In genomic region chr5:93915142-93915553, GRCh38 we compare ENCODE assay signal across 9 cellular contexts.
DNase-seq lines count a peak whose midpoint lies in the region; ATAC-seq, FAIRE-seq and TF ChIP-seq lines count a peak whose summit lies in the region.
"Had no signal": no experiment of that assay in that cellular context is flagged by ENCODE, and none has a peak within 500 bp of the region (broad histone marks: within the 10 kb centered on the region; RNA-seq: fewer than 3 reads in every experiment).

No MANE protein-coding gene starts in this region.

- H3K4me1 Mint-ChIP-seq in CD4-positive, CD25-positive, alpha-beta regulatory T cell = peaks cover 0 to 5% (median 0%) of the 10 kb centered on the region in 4 donors

- TF ChIP-seq CTCF in LNCAP (IDR thresholded peaks at IDR 0.05) (peak; percentile 66), WI38 (IDR thresholded peaks at IDR 0.05; ENCODE audit: low read depth, low read length) (peak; percentile 11; the same call in 1 of the 2 replicates), uterus (IDR thresholded peaks at IDR 0.05) (peak in 3 of 4 experiments; percentile 40 to 51 (median 42))

- no peaks in the 10 kb centered on the region for H3K4me1 ChIP-seq in CD4-positive, CD25-positive, alpha-beta regulatory T cell (ENCODE audit: control insufficient read depth, insufficient read depth, low read length, poor library complexity, severe bottlenecking)
- no peaks in the 10 kb centered on the region for H3K4me1 ChIP-seq in uterus

- peaks cover 6% of the 10 kb centered on the region for H3K36me3 Mint-ChIP-seq in CD4-positive, CD25-positive, alpha-beta regulatory T cell

- intact Hi-C loops in uterus (cut with DNase I; ENCODE audit: low total_unique reads) = no loop called here

- ATAC-seq in CD4-positive, CD25-positive, alpha-beta regulatory T cell (ENCODE audit: low read depth in 2 of 2) = peak in 1 of 2 donors; percentile 42
- ATAC-seq in GM18861 (IDR thresholded peaks at IDR 0.05; ENCODE audit: unreplicated experiment) = peak; percentile 63

- no peak for TF ChIP-seq POLR2A in uterus (IDR thresholded peaks at IDR 0.05)

- H3K9me3 Mint-ChIP-seq in CD4-positive, CD25-positive, alpha-beta regulatory T cell = no peaks in the 10 kb centered on the region

- no peak overlapping the region for H3K4me3 Mint-ChIP-seq in CD4-positive, CD25-positive, alpha-beta regulatory T cell

- H3K27ac ChIP-seq in CD4-positive, CD25-positive, alpha-beta regulatory T cell (ENCODE audit: insufficient read depth, low read length, poor library complexity, severe bottlenecking) = no peak overlapping the region
- no peak overlapping the region for H3K27ac ChIP-seq in uterus
- H3K27ac ChIP-seq: neutrophil had no signal

- no peaks in the 10 kb centered on the region for H3K36me3 ChIP-seq in CD4-positive, CD25-positive, alpha-beta regulatory T cell (ENCODE audit: control insufficient read depth, insufficient read depth, low read length)
- H3K36me3 ChIP-seq in uterus (no peaks in the 10 kb centered on the region), MG63 (no peaks in the 10 kb centered on the region)
- H3K36me3 ChIP-seq: neutrophil had no signal

- peak in 2 of 3 donors; percentile 39 to 64 for DNase-seq in CD4-positive, CD25-positive, alpha-beta regulatory T cell
- DNase-seq in uterus (no peak), MG63 (no peak)
- no peak for DNase-seq in stimulated activated CD4-positive, alpha-beta T cell treated with anti-CD3 and anti-CD28 coated beads, Interleukin-12 subunit alpha, Interleukin-12 subunit beta, amount 100 ng/mL, for 4 hours

- no peak overlapping the region for H3K27ac Mint-ChIP-seq in CD4-positive, CD25-positive, alpha-beta regulatory T cell

- no peaks in the 10 kb centered on the region for H3K27me3 Mint-ChIP-seq in CD4-positive, CD25-positive, alpha-beta regulatory T cell

- FAIRE-seq in islet of Langerhans (lab: Jason Lieb, UNC) = peak; percentile 86

- H3K4me3 ChIP-seq in CD4-positive, CD25-positive, alpha-beta regulatory T cell (ENCODE audit: low read depth, low read length) = no peak overlapping the region
- H3K4me3 ChIP-seq in WI38 (ENCODE audit: low read depth, low read length) (no peak overlapping the region), uterus (no peak overlapping the region), MG63 (no peak overlapping the region)

- H3K9me3 ChIP-seq in CD4-positive, CD25-positive, alpha-beta regulatory T cell (ENCODE audit: control insufficient read depth in 2 of 2, low read length in 2 of 2) = no peaks in the 10 kb centered on the region
- H3K9me3 ChIP-seq in uterus (no peaks in the 10 kb centered on the region), MG63 (no peaks in the 10 kb centered on the region)
- H3K9me3 ChIP-seq: neutrophil had no signal

- H3K27me3 ChIP-seq in CD4-positive, CD25-positive, alpha-beta regulatory T cell (ENCODE audit: control insufficient read depth, insufficient read depth, low read length) = no peaks in the 10 kb centered on the region
- H3K27me3 ChIP-seq in uterus (no peaks in the 10 kb centered on the region), MG63 (no peaks in the 10 kb centered on the region)
- H3K27me3 ChIP-seq: neutrophil had no signal

Comparison
In these comparisons a context has a peak if more than half of its experiments do, and no peak if none do; other contexts are left out.
1. DNase-seq: peak in CD4-positive, CD25-positive, alpha-beta regulatory T cell (2 of 3); none in uterus (0 of 2), MG63 (single experiment) and stimulated activated CD4-positive, alpha-beta T cell treated with anti-CD3 and anti-CD28 coated beads, Interleukin-12 subunit alpha, Interleukin-12 subunit beta, amount 100 ng/mL, for 4 hours (single experiment).
2. CTCF ChIP-seq: peak in every context shown above with its lines; median percentile 66 in LNCAP; 42 in uterus; 11 in WI38.